8 cellular contexts compared by ENCODE assay signal in genomic region chr3:188389711-188390346, GRCh38.
DNase-seq lines count a peak whose midpoint lies in the region; ATAC-seq, FAIRE-seq and TF ChIP-seq lines count a peak whose summit lies in the region.

No MANE protein-coding gene starts in this region.

- FAIRE-seq in small intestine (lab: Jason Lieb, UNC): no peak

- 24 to 30% methylated on average over 5 of the region's 5 CpGs for WGBS in esophagus, 2 donors
- WGBS in small intestine, 3 donors: 48 to 57% (median 57%) methylated on average over 5 of the region's 5 CpGs

- H3K27ac ChIP-seq in OCI-LY7 (ENCODE audit: low read depth, low read length, poor library complexity, severe bottlenecking) (peak overlapping the region; percentile 89), esophagus (ENCODE audit: low read depth in 2 of 2, low read length in 1 of 2) (peak overlapping the region; percentile 78 to 86), small intestine (ENCODE audit: low read depth in 1 of 2, low read length in 1 of 2) (peak overlapping the region in 1 of 2 donors; percentile 65)

- H3K4me2 ChIP-seq in OCI-LY7 (ENCODE audit: low read length): peak overlapping the region; percentile 77

- intact Hi-C loops in OCI-LY7 (cut with micrococcal nuclease; ENCODE audit: unreplicated experiment): loop anchor here (2.0 to 5.0 kb wide), 2 partner anchors 57 to 148 kb away; no protein-coding TSS in a partner anchor

- ATAC-seq in GM18517 (IDR thresholded peaks at IDR 0.05; ENCODE audit: unreplicated experiment) (peak; percentile 87), HG02623 (IDR thresholded peaks at IDR 0.05; ENCODE audit: unreplicated experiment) (peak; percentile 89)

- H3K4me3 ChIP-seq in OCI-LY7 (ENCODE audit: low read depth, low read length, poor library complexity, severe bottlenecking) (peak overlapping the region; percentile 53), esophagus (ENCODE audit: low read depth in 1 of 2, low read length in 2 of 2) (no peak overlapping the region), small intestine (ENCODE audit: low read depth in 1 of 2, low read length in 2 of 2) (no peak overlapping the region)

- BruUV-seq in OCI-LY7 (replicated peaks; lab: Mats Ljungman, UMichigan): no TSS peak

- H3K79me2 ChIP-seq in OCI-LY7 (ENCODE audit: insufficient read depth, low read depth, low read length): no peaks in the 10 kb centered on the region

- peak; percentile 92 for DNase-seq in OCI-LY7 (ENCODE audit: low spot score)
- peak; percentile 40 for DNase-seq in small intestine
- no peak for DNase-seq in NCI-H748 (lab: John Stamatoyannopoulos, UW; ENCODE audit: unreplicated experiment)
- DNase-seq in UCSD-AML1 (lab: John Stamatoyannopoulos, UW; ENCODE audit: unreplicated experiment): no peak
- no peak for DNase-seq in cerebellar cortex (ENCODE audit: low spot score)

- H3K27me3 ChIP-seq in esophagus (ENCODE audit: control insufficient read depth in 1 of 2, insufficient read depth in 2 of 2, low read length in 2 of 2) (no peaks in the 10 kb centered on the region), small intestine (ENCODE audit: control insufficient read depth in 2 of 2, insufficient read depth in 2 of 2, low read length in 2 of 2) (no peaks in the 10 kb centered on the region)

- CTCF ChIA-PET in OCI-LY7 (lab: Charles Lee; ENCODE audit: unreplicated experiment): no interaction called here

- POLR2A ChIA-PET in OCI-LY7 (lab: Charles Lee): interaction anchor here (0.6 to 3.2 kb wide), 6 partner anchors 8 to 181 kb away, joined by 3 to 21 read pairs (median 4); no protein-coding TSS in a partner anchor

- no peaks in the 10 kb centered on the region; the same call in 1 of the 2 replicates for H3K36me3 ChIP-seq in OCI-LY7 (ENCODE audit: insufficient read depth, low read length)
- no peaks in the 10 kb centered on the region for H3K36me3 ChIP-seq in esophagus (ENCODE audit: control insufficient read depth in 2 of 2, insufficient read depth in 2 of 2, low read length in 1 of 2)
- H3K36me3 ChIP-seq in small intestine (ENCODE audit: control insufficient read depth in 2 of 2, insufficient read depth in 2 of 2, low read length in 2 of 2): no peaks in the 10 kb centered on the region

- H3K4me1 ChIP-seq in OCI-LY7 (ENCODE audit: insufficient read depth, low read length, poor library complexity, severe bottlenecking) (peaks cover 50% of the 10 kb centered on the region), esophagus (ENCODE audit: control insufficient read depth in 2 of 2, insufficient read depth in 2 of 2, low read length in 1 of 2) (peaks cover 0 to 6% of the 10 kb centered on the region in 2 donors), small intestine (ENCODE audit: control insufficient read depth in 2 of 2, insufficient read depth in 1 of 2, low read depth in 1 of 2, low read length in 1 of 2) (peaks cover 0 to 4% of the 10 kb centered on the region in 2 donors)

- H2AFZ ChIP-seq in OCI-LY7 (ENCODE audit: low read length): peak overlapping the region; percentile 83

- H3K9me3 ChIP-seq in OCI-LY7 (ENCODE audit: low read length) (no peaks in the 10 kb centered on the region), esophagus (ENCODE audit: control insufficient read depth in 2 of 2, insufficient read depth in 1 of 2, low read depth in 1 of 2, low read length in 1 of 2) (no peaks in the 10 kb centered on the region), small intestine (ENCODE audit: control insufficient read depth, low read depth) (no peaks in the 10 kb centered on the region)

- H3K9me2 ChIP-seq in OCI-LY7 (ENCODE audit: insufficient read depth, low read length): no peaks in the 10 kb centered on the region

- H4K20me1 ChIP-seq in OCI-LY7 (ENCODE audit: insufficient read depth, low read length): no peaks in the 10 kb centered on the region

- TF ChIP-seq CTCF in OCI-LY7 (conservative IDR thresholded peaks at IDR 0.05; ENCODE audit: low read length): no peak

Comparison
In these comparisons a context has a peak if more than half of its experiments do, and no peak if none do; other contexts are left out.
1. DNase-seq: peak in OCI-LY7 (single experiment) and small intestine (single experiment); none in NCI-H748 (single experiment), UCSD-AML1 (single experiment) and cerebellar cortex (single experiment).